Comparison of ENCODE assay signal across 7 cellular contexts in genomic region chr2:219388127-219388844, GRCh38.
DNase-seq lines count a peak whose midpoint lies in the region; ATAC-seq and TF ChIP-seq lines count a peak whose summit lies in the region.

No MANE protein-coding gene starts in this region.

- peak overlapping the region; percentile 44 for H3K4me3 ChIP-seq in retinal pigment epithelial cell (ENCODE audit: low read length)

- DNase-seq in NCI-H2029 treated with DMSO at 0.1 percent for 48 hours (lab: John Stamatoyannopoulos, UW): peak; percentile 74
- peak; percentile 99 for DNase-seq in T-helper 9 cell
- DNase-seq in astrocyte of the hippocampus (ENCODE audit: low read depth, low spot score): peak; percentile 99
- DNase-seq in hippocampal formation (lab: John Stamatoyannopoulos, UW): peak; percentile 97 to 100
- DNase-seq in retinal pigment epithelial cell (ENCODE audit: low read depth): peak; percentile 79

- ATAC-seq in GM18508 (IDR thresholded peaks at IDR 0.05; ENCODE audit: insufficient read depth, unreplicated experiment): peak; percentile 55
- peak; percentile 81 for ATAC-seq in HG03025 (IDR thresholded peaks at IDR 0.05; ENCODE audit: low FRiP score, unreplicated experiment)

- peak; percentile 42 for TF ChIP-seq CTCF in retinal pigment epithelial cell (conservative IDR thresholded peaks at IDR 0.05; ENCODE audit: low read depth, low read length)

Comparison
In these comparisons a context has a peak if more than half of its experiments do, and no peak if none do; other contexts are left out.
1. Peak in every context shown above with its lines: DNase-seq, ATAC-seq and H3K4me3 ChIP-seq.